13 cellular contexts compared by ENCODE assay signal in the genomic region with DNA sequence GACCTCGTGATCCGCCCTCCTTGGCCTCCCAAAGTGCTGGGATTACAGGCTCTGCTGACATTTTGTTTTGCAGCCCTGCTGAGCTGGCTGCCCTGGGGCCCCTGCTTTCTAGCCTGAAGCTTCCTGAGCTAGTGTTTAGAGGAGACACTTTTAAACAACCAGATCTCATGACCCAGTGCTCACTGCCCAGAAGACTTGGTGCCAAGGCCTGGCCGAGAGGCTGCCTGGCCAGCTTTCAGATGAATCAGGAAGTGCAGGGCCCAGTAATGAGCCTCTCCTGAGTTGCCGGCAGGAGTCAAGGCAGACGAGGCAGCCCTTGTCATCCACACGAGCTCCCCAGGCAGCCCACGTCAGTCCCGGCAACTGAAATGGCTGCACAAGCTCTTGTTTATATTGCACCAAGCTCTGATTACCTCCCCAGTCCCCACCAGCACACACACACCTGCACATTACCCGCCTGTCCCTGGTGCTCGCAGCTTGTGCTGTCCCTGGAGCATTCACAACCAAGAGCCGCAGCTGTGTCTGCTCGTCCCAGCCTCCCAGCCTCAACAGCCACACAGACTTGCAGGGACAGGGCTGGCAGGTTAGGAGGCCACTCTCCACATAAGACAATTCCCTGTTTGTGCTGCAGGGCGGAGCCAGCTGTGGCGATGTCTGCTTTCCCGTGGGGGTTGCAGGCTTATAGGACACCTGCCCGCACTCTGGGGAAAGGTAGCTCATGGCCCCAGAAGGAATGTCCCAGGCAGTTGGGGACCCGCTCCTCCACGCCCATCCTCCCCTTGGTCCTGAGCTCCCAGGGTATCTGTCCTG.
A peak's percentile ranks its signal among the peaks of the same experiment; 100 is the strongest.
DNase-seq lines count a peak whose midpoint lies in the region; ATAC-seq, FAIRE-seq and TF ChIP-seq lines count a peak whose summit lies in the region.
"Had no signal": no experiment of that assay in that cellular context is flagged by ENCODE, and none has a peak within 500 bp of the region (broad histone marks: within the 10 kb centered on the region; RNA-seq: fewer than 3 reads in every experiment).

No MANE protein-coding gene starts in this region.

- H3K27ac Mint-ChIP-seq in chondrocyte (ENCODE audit: unreplicated experiment), result peak overlapping the region; percentile 15
- H3K27ac Mint-ChIP-seq: activated naive CD8-positive, alpha-beta T cell had no signal

- no peaks in the 10 kb centered on the region for H3K36me3 ChIP-seq in osteoblast (ENCODE audit: insufficient read depth, low read length)
- H3K36me3 ChIP-seq: neutrophil had no signal

- no peaks in the 10 kb centered on the region for H3K9me3 ChIP-seq in osteoblast (ENCODE audit: low read depth, low read length)
- H3K9me3 ChIP-seq: neutrophil had no signal

- TF ChIP-seq CTCF in chondrocyte (IDR thresholded peaks at IDR 0.05) (no peak), osteoblast (IDR thresholded peaks at IDR 0.05; ENCODE audit: extremely low read depth, low read depth, low read length) (no peak)

- no peak overlapping the region for H3K4me3 Mint-ChIP-seq in chondrocyte (ENCODE audit: unreplicated experiment)
- H3K4me3 Mint-ChIP-seq: activated naive CD8-positive, alpha-beta T cell had no signal

- H3K36me3 Mint-ChIP-seq in chondrocyte (ENCODE audit: low read depth), result no peaks in the 10 kb centered on the region

- ATAC-seq in HG03520 (IDR thresholded peaks at IDR 0.05; ENCODE audit: unreplicated experiment), result no peak

- H4K20me1 ChIP-seq in osteoblast (ENCODE audit: insufficient read depth, low read length), result no peaks in the 10 kb centered on the region

- no peak overlapping the region for H3K4me3 ChIP-seq in osteoblast (ENCODE audit: insufficient read depth, low read length)
- H3K4me3 ChIP-seq: SK-N-MC had no signal

- no peak overlapping the region for H2AFZ ChIP-seq in osteoblast (ENCODE audit: low read length)

- DNase-seq in DMS153 (lab: John Stamatoyannopoulos, UW), result peak; percentile 83
- peak; percentile 85 for DNase-seq in NCI-H2196 treated with DMSO at 0.1 percent for 48 hours (lab: John Stamatoyannopoulos, UW; ENCODE audit: unreplicated experiment)
- no peak for DNase-seq in chondrocyte (ENCODE audit: low spot score)
- peak; percentile 51 for DNase-seq in osteoblast (ENCODE audit: insufficient read length, low spot score, missing footprints)
- no peak for DNase-seq in RKO (ENCODE audit: low spot score)
- no peak for DNase-seq in DMS53 (lab: John Stamatoyannopoulos, UW)
- no peak for DNase-seq in urothelium cell line (ENCODE audit: low spot score)
- DNase-seq: activated CD4-positive, alpha-beta T cell treated with anti-CD3 and anti-CD28 coated beads, Interleukin-2, amount 50 U/mL, for 4 hours; trophoblast cell had no signal

- no peaks in the 10 kb centered on the region for H3K27me3 ChIP-seq in osteoblast (ENCODE audit: insufficient read depth, low read length)

- H3K79me2 ChIP-seq in osteoblast (ENCODE audit: insufficient read depth, low read length), result no peaks in the 10 kb centered on the region

- H3K4me2 ChIP-seq in osteoblast (ENCODE audit: insufficient read depth, low read length), result no peak overlapping the region

- H3K27me3 Mint-ChIP-seq in chondrocyte (ENCODE audit: low read depth), result no peaks in the 10 kb centered on the region
- H3K27me3 Mint-ChIP-seq: activated naive CD8-positive, alpha-beta T cell had no signal

- H3K4me1 ChIP-seq in osteoblast (ENCODE audit: insufficient read depth, low read length), result no peaks in the 10 kb centered on the region

- H3K9me3 Mint-ChIP-seq in chondrocyte (ENCODE audit: low read depth), result peaks cover 3% of the 10 kb centered on the region

- no peak for FAIRE-seq in urothelium cell line (lab: Jason Lieb, UNC)

- no peak overlapping the region for H3K27ac ChIP-seq in osteoblast (ENCODE audit: low read depth, low read length)
- H3K27ac ChIP-seq: neutrophil, SK-N-MC had no signal

- H3K4me1 Mint-ChIP-seq in chondrocyte (ENCODE audit: low read depth), result peaks cover 40% of the 10 kb centered on the region

Comparison
In these comparisons a context has a peak if more than half of its experiments do, and no peak if none do; other contexts are left out.
1. DNase-seq: peak in DMS153 (single experiment), NCI-H2196 treated with DMSO at 0.1 percent for 48 hours (single experiment) and osteoblast (single experiment); none in chondrocyte (single experiment), RKO (single experiment), DMS53 (single experiment) and urothelium cell line (single experiment).